Comparison of ENCODE assay signal across 11 cellular contexts in genomic region chr10:6128591-6129383, GRCh38. TPM values are rescaled to one million over a fixed set of nuclear protein-coding genes. Genes with fewer than 3 reads are reported as not detected.
DNase-seq lines count a peak whose midpoint lies in the region; ATAC-seq, FAIRE-seq and TF ChIP-seq lines count a peak whose summit lies in the region.
"Had no signal": no experiment of that assay in that cellular context is flagged by ENCODE, and none has a peak within 500 bp of the region (broad histone marks: within the 10 kb centered on the region; RNA-seq: fewer than 3 reads in every experiment).

No MANE protein-coding gene starts in this region.

- no peak for TF ChIP-seq POLR2A in spleen (IDR thresholded peaks at IDR 0.05)

- DNase-seq in activated CD4-positive, alpha-beta memory T cell treated with anti-CD3 and anti-CD28 coated beads for 36 hours, result peak; percentile 11
- no peak for DNase-seq in activated CD4-positive, alpha-beta memory T cell treated with anti-CD3 and anti-CD28 coated beads, Interleukin-2, amount 10 ng/mL, durations not matched to agents 7 days and 5 days
- DNase-seq in heart right ventricle (no peak), spleen (no peak), HUDEP-2 (lab: John Stamatoyannopoulos, UW; ENCODE audit: unreplicated experiment in 76 of 76) (no peak), SIG-M5 treated with dmso at 0.1 percent for 504 hours (lab: John Stamatoyannopoulos, UW; ENCODE audit: unreplicated experiment) (no peak), urothelium cell line (ENCODE audit: low spot score) (no peak)
- DNase-seq: NCI-H1417, SW 1271, uterus had no signal

- peaks cover 0 to 7% (median 0%) of the 10 kb centered on the region in 7 donors for H3K27me3 ChIP-seq in heart right ventricle
- H3K27me3 ChIP-seq in spleen (replicated peaks in 1 of 7), result peaks cover 0 to 19% (median 0%) of the 10 kb centered on the region in 7 donors
- H3K27me3 ChIP-seq: uterus had no signal

- H3K9me3 ChIP-seq in heart right ventricle (no peaks in the 10 kb centered on the region), spleen (no peaks in the 10 kb centered on the region)
- H3K9me3 ChIP-seq: uterus had no signal

- H3K9me3 Mint-ChIP-seq in activated CD4-positive, alpha-beta memory T cell treated with anti-CD3 and anti-CD28 coated beads for 36 hours, result no peaks in the 10 kb centered on the region
- no peaks in the 10 kb centered on the region for H3K9me3 Mint-ChIP-seq in activated CD4-positive, alpha-beta memory T cell treated with anti-CD3 and anti-CD28 coated beads, Interleukin-2, amount 10 ng/mL, durations not matched to agents 7 days and 5 days

- H3K4me1 ChIP-seq in heart right ventricle (peaks cover 2 to 44% (median 16%) of the 10 kb centered on the region in 9 donors), spleen (peaks cover 10 to 65% (median 45%) of the 10 kb centered on the region in 6 donors)
- H3K4me1 ChIP-seq: uterus had no signal

- WGBS in heart right ventricle, 2 donors, result 37 to 39% methylated on average over 17 of the region's 17 CpGs
- 34 to 50% (median 39%) methylated on average over 17 of the region's 17 CpGs for WGBS in spleen, 5 donors

- H3K36me3 Mint-ChIP-seq in activated CD4-positive, alpha-beta memory T cell treated with anti-CD3 and anti-CD28 coated beads for 36 hours, result no peaks in the 10 kb centered on the region
- no peaks in the 10 kb centered on the region for H3K36me3 Mint-ChIP-seq in activated CD4-positive, alpha-beta memory T cell treated with anti-CD3 and anti-CD28 coated beads, Interleukin-2, amount 10 ng/mL, durations not matched to agents 7 days and 5 days (ENCODE audit: low read depth)

- ATAC-seq in heart right ventricle, result peak in 7 of 8 donors; percentile 27 to 67 (median 56)

- intact Hi-C loops in activated CD4-positive, alpha-beta memory T cell treated with anti-CD3 and anti-CD28 coated beads for 36 hours (cut with micrococcal nuclease), result no loop called here
- intact Hi-C loops in heart right ventricle (cut with DNase I) (no loop called here), spleen (cut with DNase I; ENCODE audit: low total_unique reads) (no loop called here)

- TF ChIP-seq CTCF in WI38 (IDR thresholded peaks at IDR 0.05; ENCODE audit: low read depth, low read length), result no peak
- no peak for TF ChIP-seq CTCF in heart right ventricle (IDR thresholded peaks at IDR 0.05)
- TF ChIP-seq CTCF in spleen (IDR thresholded peaks at IDR 0.05 in 8 of 11, conservative IDR thresholded peaks at IDR 0.05 in 3 of 11), result no peak

- peak overlapping the region; percentile 85 for H3K27ac Mint-ChIP-seq in activated CD4-positive, alpha-beta memory T cell treated with anti-CD3 and anti-CD28 coated beads for 36 hours
- H3K27ac Mint-ChIP-seq in activated CD4-positive, alpha-beta memory T cell treated with anti-CD3 and anti-CD28 coated beads, Interleukin-2, amount 10 ng/mL, durations not matched to agents 7 days and 5 days, result no peak overlapping the region

- CTCF ChIA-PET in activated CD4-positive, alpha-beta memory T cell treated with anti-CD3 and anti-CD28 coated beads for 36 hours (lab: Charles Lee), result interaction anchor here (0.7 to 1.6 kb wide), 7 partner anchors 11 to 277 kb away, joined by 3 to 6 read pairs (median 4); partner anchors contain the start of gene PFKFB3
- CTCF ChIA-PET in activated CD4-positive, alpha-beta memory T cell treated with anti-CD3 and anti-CD28 coated beads, Interleukin-2, amount 10 ng/mL, durations not matched to agents 7 days and 5 days (lab: Charles Lee), result interaction anchor here (1.2 to 1.9 kb wide), 2 partner anchors 74 to 277 kb away, joined by 3 to 5 read pairs; partner anchors contain the start of gene PFKFB3

- H3K27me3 Mint-ChIP-seq in activated CD4-positive, alpha-beta memory T cell treated with anti-CD3 and anti-CD28 coated beads for 36 hours, result no peaks in the 10 kb centered on the region
- no peaks in the 10 kb centered on the region for H3K27me3 Mint-ChIP-seq in activated CD4-positive, alpha-beta memory T cell treated with anti-CD3 and anti-CD28 coated beads, Interleukin-2, amount 10 ng/mL, durations not matched to agents 7 days and 5 days

- no peak for FAIRE-seq in urothelium cell line (lab: Jason Lieb, UNC)

- H3K36me3 ChIP-seq in heart right ventricle (no peaks in the 10 kb centered on the region), spleen (no peaks in the 10 kb centered on the region)
- H3K36me3 ChIP-seq: uterus had no signal

- POLR2A ChIA-PET in activated CD4-positive, alpha-beta memory T cell treated with anti-CD3 and anti-CD28 coated beads for 36 hours (lab: Charles Lee), result interaction anchor here (1.0 to 3.3 kb wide), 4 partner anchors 9 to 273 kb away, joined by 3 to 21 read pairs (median 8); partner anchors contain the start of gene PFKFB3
- POLR2A ChIA-PET in activated CD4-positive, alpha-beta memory T cell treated with anti-CD3 and anti-CD28 coated beads, Interleukin-2, amount 10 ng/mL, durations not matched to agents 7 days and 5 days (lab: Charles Lee), result interaction anchor here (1.0 to 1.9 kb wide), 6 partner anchors 10 to 74 kb away, joined by 3 to 5 read pairs (median 4); partner anchors contain the start of gene PFKFB3

- H3K4me3 ChIP-seq in WI38 (ENCODE audit: low read depth, low read length) (peak overlapping the region; percentile 13; the same call in 1 of the 2 replicates), heart right ventricle (peak overlapping the region in 5 of 10 donors; percentile 3 to 26 (median 13)), spleen (no peak overlapping the region)
- H3K4me3 ChIP-seq: uterus had no signal

- H3K4me1 Mint-ChIP-seq in activated CD4-positive, alpha-beta memory T cell treated with anti-CD3 and anti-CD28 coated beads for 36 hours (ENCODE audit: low read depth), result peaks cover 32% of the 10 kb centered on the region
- H3K4me1 Mint-ChIP-seq in activated CD4-positive, alpha-beta memory T cell treated with anti-CD3 and anti-CD28 coated beads, Interleukin-2, amount 10 ng/mL, durations not matched to agents 7 days and 5 days, result peaks cover 45% of the 10 kb centered on the region

- H3K27ac ChIP-seq in heart right ventricle, result peak overlapping the region in 1 of 10 donors; percentile 64
- H3K27ac ChIP-seq in spleen, result peak overlapping the region in 7 of 8 donors; percentile 38 to 85 (median 58)
- H3K27ac ChIP-seq: uterus had no signal

- H3K4me3 Mint-ChIP-seq in activated CD4-positive, alpha-beta memory T cell treated with anti-CD3 and anti-CD28 coated beads for 36 hours, result no peak overlapping the region
- no peak overlapping the region for H3K4me3 Mint-ChIP-seq in activated CD4-positive, alpha-beta memory T cell treated with anti-CD3 and anti-CD28 coated beads, Interleukin-2, amount 10 ng/mL, durations not matched to agents 7 days and 5 days

RNA-seq across cellular contexts. Expression of gene RBM17, which starts 40.0 kb away (rescaled TPM):
- total RNA-seq in activated CD4-positive, alpha-beta memory T cell treated with anti-CD3 and anti-CD28 coated beads for 36 hours, result 100 to 1,000 TPM; 151 to 155 TPM
- total RNA-seq in activated CD4-positive, alpha-beta memory T cell treated with anti-CD3 and anti-CD28 coated beads, Interleukin-2, amount 10 ng/mL, durations not matched to agents 7 days and 5 days, result 100 to 1,000 TPM; 155 to 157 TPM
- total RNA-seq in heart right ventricle (10 to 100 TPM; 53.4 to 93.2 (median 64.0) TPM), spleen (100 to 1,000 TPM in 6 of 7 donors, 10 to 100 TPM in 1; 93.2 to 140 (median 120) TPM)
- polyA plus RNA-seq in heart right ventricle (100 to 1,000 TPM in 1 of 2 donors, 10 to 100 TPM in 1; 58.6 to 100 TPM), spleen (100 to 1,000 TPM in 1 of 3 donors, 10 to 100 TPM in 2; 63.1 to 100 (median 93.5) TPM)
